In genomic region chr14:87483651-87484260, GRCh38 we compare ENCODE assay signal across 1 cellular context.
TF ChIP-seq lines count a peak whose summit lies in the region.

No MANE protein-coding gene starts in this region.

TF ChIP-seq in GM23338, 12 proteins besides CTCF, POLR2A, EP300 and RAD21:
- no peak for TF ChIP-seq ZNF462 (CRISPR knock-in tag; IDR thresholded peaks at IDR 0.05)
- TF ChIP-seq EZH2 (IDR thresholded peaks at IDR 0.05; ENCODE audit: low read depth, unreplicated experiment) = no peak
- TF ChIP-seq ZNF331 (CRISPR knock-in tag; IDR thresholded peaks at IDR 0.05; ENCODE audit: low read depth) = no peak
- no peak for TF ChIP-seq EZH2phosphoT487 (IDR thresholded peaks at IDR 0.05; ENCODE audit: unreplicated experiment)
- no peak for TF ChIP-seq STAT1 (IDR thresholded peaks at IDR 0.05; ENCODE audit: unreplicated experiment)
- TF ChIP-seq CREB1 (CRISPR knock-in tag; IDR thresholded peaks at IDR 0.05; ENCODE audit: low read depth) = no peak
- no peak for TF ChIP-seq POLR2AphosphoS5 (IDR thresholded peaks at IDR 0.05; ENCODE audit: low read depth)
- TF ChIP-seq ETS1 (IDR thresholded peaks at IDR 0.05) = no peak
- no peak for TF ChIP-seq NANOG (IDR thresholded peaks at IDR 0.05; ENCODE audit: borderline replicate concordance)
- TF ChIP-seq ZNF114 (CRISPR knock-in tag; IDR thresholded peaks at IDR 0.05) = no peak
- no peak for TF ChIP-seq JUNB (IDR thresholded peaks at IDR 0.05; ENCODE audit: unreplicated experiment)
- no peak for TF ChIP-seq REST (IDR thresholded peaks at IDR 0.05; ENCODE audit: unreplicated experiment)
